Comparison of ENCODE assay signal across 7 cellular contexts in genomic region chr13:64529874-64530485, GRCh38.
DNase-seq lines count a peak whose midpoint lies in the region; ATAC-seq and TF ChIP-seq lines count a peak whose summit lies in the region.

No MANE protein-coding gene starts in this region.

- H3K4ac ChIP-seq in mesendoderm (ENCODE audit: low read depth, low read length), result no peak overlapping the region

- H3K9ac ChIP-seq in mesendoderm (ENCODE audit: low read length), result no peak overlapping the region

- intact Hi-C loops in adrenal gland (cut with DNase I), result no loop called here

- H2BK120ac ChIP-seq in mesendoderm (ENCODE audit: low read depth, low read length), result no peak overlapping the region

- no peak overlapping the region for H3K23ac ChIP-seq in mesendoderm (ENCODE audit: low read length)

- H3K27me3 ChIP-seq in adrenal gland, result no peaks in the 10 kb centered on the region
- no peaks in the 10 kb centered on the region for H3K27me3 ChIP-seq in mesendoderm (ENCODE audit: insufficient read depth, low read length, poor library complexity)

- H2BK5ac ChIP-seq in mesendoderm (ENCODE audit: low read length), result no peak overlapping the region

- H3K9me3 ChIP-seq in adrenal gland (replicated peaks in 1 of 3), result no peaks in the 10 kb centered on the region

- no peak for TF ChIP-seq POLR2A in adrenal gland (IDR thresholded peaks at IDR 0.05)

- H3K36me3 ChIP-seq in adrenal gland (replicated peaks in 1 of 2) (no peaks in the 10 kb centered on the region), mesendoderm (ENCODE audit: control insufficient read depth, insufficient read depth, low read length) (no peaks in the 10 kb centered on the region)

- no peak overlapping the region for H3K56ac ChIP-seq in mesendoderm (ENCODE audit: low read length)

- H3K27ac ChIP-seq in adrenal gland (no peak overlapping the region), mesendoderm (ENCODE audit: low read depth, low read length) (no peak overlapping the region)

- no peak overlapping the region for H3K18ac ChIP-seq in mesendoderm (ENCODE audit: low read length)

- ATAC-seq in HG02970 (IDR thresholded peaks at IDR 0.05; ENCODE audit: low FRiP score, unreplicated experiment), result peak; percentile 72
- ATAC-seq in HG03571 (IDR thresholded peaks at IDR 0.05; ENCODE audit: unreplicated experiment), result no peak

- no peak overlapping the region for H2BK15ac ChIP-seq in mesendoderm (replicated peaks; ENCODE audit: low read depth)

- no peaks in the 10 kb centered on the region for H3K79me1 ChIP-seq in mesendoderm (ENCODE audit: low read length)

- H3K79me2 ChIP-seq in mesendoderm (ENCODE audit: control insufficient read depth, insufficient read depth, low read length), result no peaks in the 10 kb centered on the region

- H2AK5ac ChIP-seq in mesendoderm (ENCODE audit: low read length), result no peak overlapping the region

- peak; percentile 17 for DNase-seq in GM03348 (ENCODE audit: low spot score)
- DNase-seq in adrenal gland, result peak in 1 of 7 donors; percentile 12
- DNase-seq in mesendoderm, result peak; percentile 55
- no peak for DNase-seq in amygdala (lab: John Stamatoyannopoulos, UW)
- no peak for DNase-seq in H4 (ENCODE audit: low spot score)

- no peaks in the 10 kb centered on the region for H3K4me1 ChIP-seq in adrenal gland (replicated peaks in 1 of 2)
- H3K4me1 ChIP-seq in mesendoderm (ENCODE audit: control insufficient read depth, low read depth, low read length), result no peaks in the 10 kb centered on the region

- H3K4me2 ChIP-seq in mesendoderm (ENCODE audit: low read length), result no peak overlapping the region

- no peak overlapping the region for H3K4me3 ChIP-seq in adrenal gland
- H3K4me3 ChIP-seq in mesendoderm (ENCODE audit: low read length), result no peak overlapping the region

- TF ChIP-seq CTCF in adrenal gland (IDR thresholded peaks at IDR 0.05), result peak; percentile 3 to 51 (median 20)

- H4K8ac ChIP-seq in mesendoderm (ENCODE audit: low read depth, low read length), result no peak overlapping the region

- 74 to 77% (median 75%) methylated on average over 2 of the region's 2 CpGs for WGBS in adrenal gland, 4 donors
- no CpG with 5 or more reads among the region's 2 CpGs for WGBS in mesendoderm (ENCODE audit: extremely low coverage, insufficient coverage, low lambda C conversion rate)

- H4K5ac ChIP-seq in mesendoderm (ENCODE audit: low read length), result no peak overlapping the region

Comparison
In these comparisons a context has a peak if more than half of its experiments do, and no peak if none do; other contexts are left out.
1. DNase-seq: peak in GM03348 (single experiment) and mesendoderm (single experiment); none in amygdala (0 of 56) and H4 (single experiment).